Comparison of ENCODE assay signal across 12 cellular contexts in the genomic region with DNA sequence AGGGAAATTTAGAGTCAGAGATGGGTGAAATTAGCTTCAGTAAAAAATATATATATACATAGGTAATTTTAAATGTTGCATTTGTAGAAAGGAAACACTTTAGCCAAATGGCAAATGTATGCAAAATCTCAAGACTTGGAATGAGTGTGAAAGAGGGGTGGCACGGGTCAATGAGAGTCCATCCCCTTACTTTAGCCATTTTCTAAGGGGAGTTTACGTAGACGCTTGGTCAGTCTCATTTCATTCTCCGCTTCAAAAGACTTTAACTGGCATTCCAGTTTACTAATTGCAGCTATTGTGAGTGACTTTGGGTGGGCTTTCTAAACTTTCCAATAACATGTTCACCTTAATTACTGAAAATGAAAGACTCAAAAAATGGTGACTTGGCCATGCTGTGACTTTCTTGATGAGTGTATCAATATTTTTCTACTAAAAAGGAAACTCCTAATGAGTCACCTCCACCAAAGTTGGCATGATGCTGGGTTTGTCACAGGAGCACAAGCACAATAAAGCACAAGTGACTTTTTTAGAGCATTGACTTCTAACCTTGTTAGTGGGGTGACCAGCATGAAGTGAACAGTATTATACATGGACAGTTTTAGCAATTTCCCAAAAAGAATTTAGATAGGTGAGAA.
A peak's percentile ranks its signal among the peaks of the same experiment; 100 is the strongest.
DNase-seq lines count a peak whose midpoint lies in the region; ATAC-seq and TF ChIP-seq lines count a peak whose summit lies in the region.
"Had no signal": no experiment of that assay in that cellular context is flagged by ENCODE, and none has a peak within 500 bp of the region (broad histone marks: within the 10 kb centered on the region; RNA-seq: fewer than 3 reads in every experiment).

No MANE protein-coding gene starts in this region.

- H3K9me3 ChIP-seq in tibial artery = no peaks in the 10 kb centered on the region
- H3K9me3 ChIP-seq in testis = no peaks in the 10 kb centered on the region

- no peaks in the 10 kb centered on the region for H3K4me1 ChIP-seq in tibial artery
- H3K4me1 ChIP-seq in testis = no peaks in the 10 kb centered on the region

- H3K9me3 Mint-ChIP-seq in activated naive CD4-positive, alpha-beta T cell treated with anti-CD3 and anti-CD28 coated beads, Interleukin-2, amount 50 U/mL, for 24 hours = no peaks in the 10 kb centered on the region
- H3K9me3 Mint-ChIP-seq: CD8-positive, alpha-beta memory T cell; nephron progenitor cell had no signal

- in situ Hi-C loops in brain microvascular endothelial cell (cut with HindIII; ENCODE audit: low pct_ligation_motif_present, low sequenced_read_pairs) = no loop called here

- ATAC-seq in GM18508 (IDR thresholded peaks at IDR 0.05; ENCODE audit: insufficient read depth, unreplicated experiment) (peak; percentile 83), GM19395 (IDR thresholded peaks at IDR 0.05; ENCODE audit: unreplicated experiment) (peak; percentile 84), HG02981 (IDR thresholded peaks at IDR 0.05; ENCODE audit: unreplicated experiment) (peak; percentile 79)

- peak overlapping the region; percentile 66 for H3K27ac Mint-ChIP-seq in activated naive CD4-positive, alpha-beta T cell treated with anti-CD3 and anti-CD28 coated beads, Interleukin-2, amount 50 U/mL, for 24 hours
- H3K27ac Mint-ChIP-seq: CD8-positive, alpha-beta memory T cell; nephron progenitor cell had no signal

- H3K4me1 Mint-ChIP-seq in activated naive CD4-positive, alpha-beta T cell treated with anti-CD3 and anti-CD28 coated beads, Interleukin-2, amount 50 U/mL, for 24 hours = peaks cover 10% of the 10 kb centered on the region
- H3K4me1 Mint-ChIP-seq: CD8-positive, alpha-beta memory T cell; nephron progenitor cell had no signal

- H3K4me3 ChIP-seq in brain microvascular endothelial cell (ENCODE audit: low read depth, low read length) (no peak overlapping the region), tibial artery (no peak overlapping the region), testis (no peak overlapping the region)

- no peak overlapping the region for H3K27ac ChIP-seq in brain microvascular endothelial cell
- H3K27ac ChIP-seq in tibial artery = no peak overlapping the region
- no peak overlapping the region for H3K27ac ChIP-seq in testis

- no peak for DNase-seq in brain microvascular endothelial cell
- DNase-seq in tibial artery = no peak
- DNase-seq in COR-L47 (lab: John Stamatoyannopoulos, UW) = no peak
- no peak for DNase-seq in testis
- DNase-seq: aorta; CD8-positive, alpha-beta memory T cell; NCI-H1436; nephron progenitor cell had no signal

- intact Hi-C loops in tibial artery (cut with DNase I; ENCODE audit: low total_unique reads) (no loop called here), testis (cut with DNase I; ENCODE audit: low total_unique reads) (no loop called here)

- TF ChIP-seq CTCF in brain microvascular endothelial cell (IDR thresholded peaks at IDR 0.05; ENCODE audit: low read depth, low read length, missing control alignments) (no peak), tibial artery (IDR thresholded peaks at IDR 0.05) (no peak), testis (IDR thresholded peaks at IDR 0.05) (no peak)

- H3K36me3 Mint-ChIP-seq in activated naive CD4-positive, alpha-beta T cell treated with anti-CD3 and anti-CD28 coated beads, Interleukin-2, amount 50 U/mL, for 24 hours = no peaks in the 10 kb centered on the region

- H3K27me3 Mint-ChIP-seq in activated naive CD4-positive, alpha-beta T cell treated with anti-CD3 and anti-CD28 coated beads, Interleukin-2, amount 50 U/mL, for 24 hours = no peaks in the 10 kb centered on the region

- TF ChIP-seq POLR2A in testis (IDR thresholded peaks at IDR 0.05) = no peak

- H3K27me3 ChIP-seq in brain microvascular endothelial cell (replicated peaks) (no peaks in the 10 kb centered on the region), tibial artery (no peaks in the 10 kb centered on the region), testis (no peaks in the 10 kb centered on the region)

- WGBS in testis, 2 donors = 93 to 97% methylated on average over 4 of the region's 4 CpGs

- H3K36me3 ChIP-seq in brain microvascular endothelial cell (replicated peaks) (no peaks in the 10 kb centered on the region), tibial artery (no peaks in the 10 kb centered on the region), testis (ENCODE audit: low read depth, missing control alignments) (no peaks in the 10 kb centered on the region)

- H3K4me3 Mint-ChIP-seq in activated naive CD4-positive, alpha-beta T cell treated with anti-CD3 and anti-CD28 coated beads, Interleukin-2, amount 50 U/mL, for 24 hours = no peak overlapping the region
- H3K4me3 Mint-ChIP-seq: CD8-positive, alpha-beta memory T cell; nephron progenitor cell had no signal
